12 cellular contexts compared by ENCODE assay signal in the genomic region with DNA sequence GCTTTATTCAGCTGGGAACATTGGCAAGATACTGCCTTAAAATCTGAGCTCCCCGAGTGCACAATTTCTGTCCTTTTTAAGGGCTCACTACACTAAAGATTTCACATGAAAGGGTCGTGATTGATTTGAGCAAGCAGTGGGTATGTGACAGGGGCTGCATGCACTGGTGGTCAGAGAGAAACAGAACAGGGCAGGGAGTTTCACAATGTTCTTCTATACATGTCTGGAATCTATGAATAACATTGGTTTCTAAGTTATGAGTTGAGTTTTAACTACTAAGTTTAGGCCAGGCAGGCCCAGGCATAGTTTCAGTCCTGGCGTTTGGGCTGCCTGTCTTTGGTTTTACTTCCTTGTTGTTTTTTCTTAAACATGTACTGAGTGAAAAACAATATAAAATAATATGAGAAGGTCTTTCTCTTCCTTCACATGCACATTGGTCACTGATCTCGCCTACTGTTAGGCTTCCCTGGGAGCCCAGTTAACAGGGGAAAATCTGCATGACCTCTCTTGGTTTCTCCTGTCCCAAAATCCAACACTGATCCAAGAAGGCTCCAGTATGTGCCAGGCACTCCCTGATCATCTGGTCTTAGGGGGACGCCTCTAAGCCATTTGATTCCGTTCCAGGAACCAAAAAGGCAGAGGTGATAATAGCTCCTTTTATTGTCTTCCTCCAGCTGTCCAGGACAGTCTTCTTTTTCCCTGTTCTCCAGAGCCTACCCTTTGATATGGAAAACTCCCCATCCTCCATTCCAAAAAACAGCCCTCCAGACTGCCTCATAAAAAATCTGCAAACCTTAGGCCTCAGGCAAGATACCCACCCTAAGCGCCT. TPM values are rescaled to one million over a fixed set of nuclear protein-coding genes. Genes with fewer than 3 reads are reported as not detected.
DNase-seq lines count a peak whose midpoint lies in the region; ATAC-seq lines count a peak whose summit lies in the region.
"Had no signal": no experiment of that assay in that cellular context is flagged by ENCODE, and none has a peak within 500 bp of the region (broad histone marks: within the 10 kb centered on the region; RNA-seq: fewer than 3 reads in every experiment).

A gene (minus strand): TSS at position 51 of the 829 bp plus-strand sequence. CDS start 7,838 bp downstream, outside the sequence.

- peaks cover 0 to 2% (median 0%) of the 10 kb centered on the region in 3 donors for H3K9me3 Mint-ChIP-seq in IgD-negative memory B cell

- H3K27me3 Mint-ChIP-seq in IgD-negative memory B cell: peaks cover under 1% of the 10 kb centered on the region

- peak; percentile 79 for ATAC-seq in GM19324 (IDR thresholded peaks at IDR 0.05; ENCODE audit: low FRiP score, unreplicated experiment)
- ATAC-seq in HG02885 (IDR thresholded peaks at IDR 0.05; ENCODE audit: poor library complexity, unreplicated experiment): peak; percentile 81
- ATAC-seq: A549 had no signal

- DNase-seq in NCI-H2171 (lab: John Stamatoyannopoulos, UW) (no peak), T1000 (lab: John Stamatoyannopoulos, UW) (no peak), NCI-H2107 (lab: John Stamatoyannopoulos, UW) (no peak)
- no peak for DNase-seq in central memory CD4-positive, alpha-beta T cell
- DNase-seq: aorta, DMS53 had no signal

- H3K4me3 ChIP-seq in GM08714 (ENCODE audit: low read length): peak within 1 kb of the TSS; percentile 80; the same call in 1 of the 2 replicates
- H3K4me3 ChIP-seq: A549 had no signal

- peak within 1 kb of the TSS; percentile 23 to 88 (median 71) for H3K27ac Mint-ChIP-seq in IgD-negative memory B cell

- H3K36me3 Mint-ChIP-seq in IgD-negative memory B cell: no peaks in the 10 kb centered on the region

- peaks cover 0 to 21% (median 15%) of the 10 kb centered on the region in 3 donors for H3K4me1 Mint-ChIP-seq in IgD-negative memory B cell

- peak within 1 kb of the TSS in 3 of 4 donors; percentile 52 to 75 (median 57) for H3K4me3 Mint-ChIP-seq in IgD-negative memory B cell

RNA-seq across cellular contexts. Expression of the gene that starts here (rescaled TPM):
- polyA plus RNA-seq in IgD-negative memory B cell: 3.6 TPM
- polyA plus RNA-seq: endothelial cell of umbilical vein had no signal
